ENCODE assay signal across 13 cellular contexts in genomic region chr6:35425284-35425683, GRCh38. TPM values are rescaled to one million over a fixed set of nuclear protein-coding genes. Genes with fewer than 3 reads are reported as not detected.
DNase-seq lines count a peak whose midpoint lies in the region; ATAC-seq, FAIRE-seq and TF ChIP-seq lines count a peak whose summit lies in the region.
"Had no signal": no experiment of that assay in that cellular context is flagged by ENCODE, and none has a peak within 500 bp of the region (broad histone marks: within the 10 kb centered on the region; RNA-seq: fewer than 3 reads in every experiment).

No MANE protein-coding gene starts in this region.

- H3K4me1 ChIP-seq in IMR-90 (ENCODE audit: control insufficient read depth, insufficient read depth, low read length) (peaks cover 40% of the 10 kb centered on the region), astrocyte (ENCODE audit: insufficient read depth, low read length) (peaks cover 47% of the 10 kb centered on the region), keratinocyte (ENCODE audit: control insufficient read depth, extremely low read depth, insufficient read depth, low read length) (peaks cover 20% of the 10 kb centered on the region), Caco-2 (no peaks in the 10 kb centered on the region; the same call in 1 of the 2 replicates)

- no CpG with 5 or more reads among the region's 3 CpGs for WGBS in IMR-90 (ENCODE audit: extremely low coverage in 2 of 2, insufficient read length in 1 of 2), 2 experiments

- peaks cover 16% of the 10 kb centered on the region for H3K36me3 Mint-ChIP-seq in astrocyte (ENCODE audit: low read depth, unreplicated experiment)
- H3K36me3 Mint-ChIP-seq in Caco-2 (ENCODE audit: insufficient read depth, unreplicated experiment): peaks cover 4% of the 10 kb centered on the region

- BruUV-seq in IMR-90 (replicated peaks; lab: Mats Ljungman, UMichigan) (no TSS peak), Caco-2 (replicated peaks; lab: Mats Ljungman, UMichigan) (no TSS peak)

- intact Hi-C loops in IMR-90 (cut with micrococcal nuclease) (no loop called here), Caco-2 (cut with micrococcal nuclease; ENCODE audit: unreplicated experiment) (no loop called here)

- peak; percentile 81 for DNase-seq in AG09309 (ENCODE audit: low read depth)
- DNase-seq in IMR-90: peak; percentile 96
- peak; percentile 97 for DNase-seq in astrocyte (ENCODE audit: low read depth)
- DNase-seq in keratinocyte (ENCODE audit: low read depth, low spot score): no peak
- no peak for DNase-seq in SHP77 (lab: John Stamatoyannopoulos, UW)
- no peak for DNase-seq in Caco-2
- DNase-seq in stimulated activated CD4-positive, alpha-beta T cell treated with anti-CD3 and anti-CD28 coated beads, Interleukin-4, amount 100 ng/mL, for 4 hours: no peak
- no peak for DNase-seq in GM12892 (ENCODE audit: insufficient read length)
- DNase-seq: naive thymus-derived CD8-positive, alpha-beta T cell; NCI-H524; stimulated activated CD4-positive, alpha-beta T cell treated with anti-CD3 and anti-CD28 coated beads, Interleukin-2, amount 100 ng/mL, for 24 hours; T-helper 17 cell had no signal

- H3K27ac ChIP-seq in IMR-90 (ENCODE audit: insufficient read depth, low read length) (peak overlapping the region; percentile 98), astrocyte (ENCODE audit: low read depth, low read length) (peak overlapping the region; percentile 83), keratinocyte (ENCODE audit: control insufficient read depth, insufficient read depth, low read length) (peak overlapping the region; percentile 18)

- TF ChIP-seq CTCF in AG09309 (IDR thresholded peaks at IDR 0.05; ENCODE audit: control insufficient read depth, insufficient read depth, low read depth, low read length, missing control alignments): no peak
- no peak for TF ChIP-seq CTCF in IMR-90 (conservative IDR thresholded peaks at IDR 0.05; ENCODE audit: low read depth, low read length)
- no peak for TF ChIP-seq CTCF in astrocyte (IDR thresholded peaks at IDR 0.05; ENCODE audit: insufficient read depth, low read depth, low read length)
- TF ChIP-seq CTCF in keratinocyte (optimal IDR thresholded peaks at IDR 0.05 in 1 of 3, IDR thresholded peaks at IDR 0.05 in 1 of 3, conservative IDR thresholded peaks at IDR 0.05 in 1 of 3; ENCODE audit: extremely low read depth in 1 of 3, insufficient read depth in 2 of 3, low read length in 3 of 3): no peak
- TF ChIP-seq CTCF in Caco-2 (IDR thresholded peaks at IDR 0.05; ENCODE audit: insufficient read depth in 1 of 2, low read depth in 1 of 2, low read length in 1 of 2, severe bottlenecking in 1 of 2, unreplicated experiment in 1 of 2): no peak

- H3K4me2 ChIP-seq in IMR-90 (ENCODE audit: low read depth, low read length) (0 out of 2 replicates have a peak overlapping the region, but pooled peaks have one; percentile 9), astrocyte (ENCODE audit: low read length) (peak overlapping the region; percentile 45), keratinocyte (ENCODE audit: control insufficient read depth, extremely low read depth, insufficient read depth, low read depth, low read length) (peak overlapping the region; percentile 31)

- H3K4me3 ChIP-seq in AG09309 (ENCODE audit: control insufficient read depth, low read depth, low read length): no peak overlapping the region
- H3K4me3 ChIP-seq in IMR-90 (ENCODE audit: insufficient read depth, low read depth, low read length): no peak overlapping the region
- H3K4me3 ChIP-seq in astrocyte (ENCODE audit: insufficient read depth, low read depth, low read length): no peak overlapping the region
- no peak overlapping the region for H3K4me3 ChIP-seq in keratinocyte (ENCODE audit: control insufficient read depth in 2 of 3, extremely low read depth in 1 of 3, insufficient read depth in 2 of 3, low read depth in 1 of 3, low read length in 3 of 3)
- H3K4me3 ChIP-seq in Caco-2 (ENCODE audit: low read depth, low read length): no peak overlapping the region

- H2BK120ac ChIP-seq in IMR-90 (ENCODE audit: low read depth, low read length): peak overlapping the region; percentile 100

- peak overlapping the region; percentile 30; the same call in 1 of the 2 replicates for H3K56ac ChIP-seq in IMR-90 (ENCODE audit: extremely low read depth, insufficient read depth, low read length)

- dilution Hi-C loops in IMR-90 (cut with HindIII; ENCODE audit: low sequenced_read_pairs, unreplicated experiment): no loop called here
- dilution Hi-C loops in keratinocyte (cut with MboI; ENCODE audit: extremely low pct_ligation_motif_present, low sequenced_read_pairs): no loop called here

- FAIRE-seq in astrocyte (lab: Jason Lieb, UNC): peak; percentile 69
- FAIRE-seq in keratinocyte (lab: Jason Lieb, UNC): peak; percentile 70
- FAIRE-seq in GM12892 (lab: Jason Lieb, UNC): no peak

- peak overlapping the region; percentile 99 for H2BK20ac ChIP-seq in IMR-90 (ENCODE audit: low read depth, low read length)

- no peaks in the 10 kb centered on the region for H3K27me3 Mint-ChIP-seq in astrocyte (ENCODE audit: low read depth, unreplicated experiment)
- no peaks in the 10 kb centered on the region for H3K27me3 Mint-ChIP-seq in Caco-2 (ENCODE audit: insufficient read depth, unreplicated experiment)
- H3K27me3 Mint-ChIP-seq: naive thymus-derived CD8-positive, alpha-beta T cell; T-helper 17 cell had no signal

- peak overlapping the region; percentile 98 for H3K14ac ChIP-seq in IMR-90 (replicated peaks; ENCODE audit: low read depth, low read length)

- H2AFZ ChIP-seq in IMR-90 (replicated peaks; ENCODE audit: low read length, poor library complexity): no peak overlapping the region
- H2AFZ ChIP-seq in astrocyte (ENCODE audit: low read depth, low read length): no peak overlapping the region
- no peak overlapping the region for H2AFZ ChIP-seq in keratinocyte (ENCODE audit: control insufficient read depth, low read length)

- TF ChIP-seq POLR2A in IMR-90 (IDR thresholded peaks at IDR 0.05; ENCODE audit: low read depth, low read length) (no peak), GM12892 (IDR thresholded peaks at IDR 0.05; ENCODE audit: low read depth, low read length) (no peak)

- H3K23ac ChIP-seq in IMR-90 (ENCODE audit: low read depth, low read length): peak overlapping the region; percentile 68

- H3K9me1 ChIP-seq in IMR-90 (ENCODE audit: insufficient read depth, low read length) (peaks cover 32% of the 10 kb centered on the region), keratinocyte (ENCODE audit: control insufficient read depth, extremely low read depth, insufficient read depth, low read length) (peaks cover 2% of the 10 kb centered on the region)

- H3K9me3 ChIP-seq in IMR-90 (ENCODE audit: control insufficient read depth, insufficient read depth, low read length) (peaks cover 6% of the 10 kb centered on the region), astrocyte (ENCODE audit: insufficient read depth, low read depth, low read length) (peaks cover 9% of the 10 kb centered on the region), keratinocyte (ENCODE audit: control insufficient read depth, low read depth, low read length) (peaks cover 15% of the 10 kb centered on the region), Caco-2 (no peaks in the 10 kb centered on the region)

- H3K18ac ChIP-seq in IMR-90 (ENCODE audit: low read depth, low read length): peak overlapping the region; percentile 92

- POLR2A ChIA-PET in IMR-90 (lab: Charles Lee; ENCODE audit: unreplicated experiment): no interaction called here
- POLR2A ChIA-PET in Caco-2 (lab: Charles Lee): no interaction called here

- peak overlapping the region; percentile 86 for H2AK9ac ChIP-seq in IMR-90 (replicated peaks; ENCODE audit: low read depth, low read length, poor library complexity)

- H3K79me1 ChIP-seq in IMR-90 (ENCODE audit: low read depth in 1 of 2, low read length in 2 of 2): peaks cover 30 to 55% of the 10 kb centered on the region in 2 experiments

- peaks cover 38% of the 10 kb centered on the region for H3K36me3 ChIP-seq in IMR-90 (ENCODE audit: control insufficient read depth, insufficient read depth, low read length)
- H3K36me3 ChIP-seq in astrocyte (ENCODE audit: insufficient read depth, low read length): peaks cover 9% of the 10 kb centered on the region
- H3K36me3 ChIP-seq in keratinocyte (ENCODE audit: control insufficient read depth in 2 of 2, extremely low read depth in 1 of 2, insufficient read depth in 2 of 2, low read length in 2 of 2): peaks cover 32 to 37% of the 10 kb centered on the region in 2 experiments
- no peaks in the 10 kb centered on the region for H3K36me3 ChIP-seq in Caco-2 (ENCODE audit: control insufficient read depth, insufficient read depth, low read length)

- no peaks in the 10 kb centered on the region for H4K20me1 ChIP-seq in IMR-90 (ENCODE audit: insufficient read depth, low read length)
- H4K20me1 ChIP-seq in astrocyte (ENCODE audit: insufficient read depth, low read length): no peaks in the 10 kb centered on the region
- H4K20me1 ChIP-seq in keratinocyte (ENCODE audit: control insufficient read depth, extremely low read depth, insufficient read depth, low read length): no peaks in the 10 kb centered on the region

- H3K9ac ChIP-seq in IMR-90 (ENCODE audit: low read depth, low read length) (peak overlapping the region; percentile 11; the same call in 1 of the 2 replicates), astrocyte (ENCODE audit: low read length) (peak overlapping the region; percentile 62), keratinocyte (ENCODE audit: control insufficient read depth, extremely low read depth, insufficient read depth, low read length) (peak overlapping the region; percentile 25)

- peak overlapping the region; percentile 92; a peak in 3 of 4 replicates for H4K8ac ChIP-seq in IMR-90 (ENCODE audit: low read depth in 2 of 2, low read length in 2 of 2)

- ATAC-seq in IMR-90 (ENCODE audit: low read depth): peak; percentile 71
- ATAC-seq: naive thymus-derived CD8-positive, alpha-beta T cell; T-helper 17 cell had no signal

- peak overlapping the region; percentile 100 for H4K91ac ChIP-seq in IMR-90 (ENCODE audit: insufficient read depth, low read depth, low read length)

- H3K4me3 Mint-ChIP-seq in astrocyte (ENCODE audit: unreplicated experiment) (no peak overlapping the region), Caco-2 (ENCODE audit: unreplicated experiment) (no peak overlapping the region)
- H3K4me3 Mint-ChIP-seq: T-helper 17 cell had no signal

- H3K79me2 ChIP-seq in astrocyte (ENCODE audit: insufficient read depth, low read length): peaks cover 6% of the 10 kb centered on the region
- H3K79me2 ChIP-seq in keratinocyte (ENCODE audit: control insufficient read depth, insufficient read depth, low read length): no peaks in the 10 kb centered on the region

- H3K4ac ChIP-seq in IMR-90 (ENCODE audit: low read depth, low read length): peak overlapping the region; percentile 100

- no peaks in the 10 kb centered on the region for H3K27me3 ChIP-seq in IMR-90 (ENCODE audit: control insufficient read depth, insufficient read depth, low read length)
- H3K27me3 ChIP-seq in astrocyte (ENCODE audit: insufficient read depth, low read length): no peaks in the 10 kb centered on the region
- H3K27me3 ChIP-seq in keratinocyte (ENCODE audit: control insufficient read depth, extremely low read depth, insufficient read depth, low read length): no peaks in the 10 kb centered on the region
- no peaks in the 10 kb centered on the region for H3K27me3 ChIP-seq in Caco-2 (replicated peaks; ENCODE audit: control insufficient read depth, insufficient read depth, low read length)

- peak overlapping the region; percentile 100 for H2AK5ac ChIP-seq in IMR-90 (ENCODE audit: low read depth, low read length)

- in situ Hi-C loops in IMR-90 (cut with MboI; ENCODE audit: low sequenced_read_pairs): no loop called here

- H3K9me3 Mint-ChIP-seq in astrocyte (ENCODE audit: unreplicated experiment): peaks cover 15% of the 10 kb centered on the region
- peaks cover 10% of the 10 kb centered on the region for H3K9me3 Mint-ChIP-seq in Caco-2 (ENCODE audit: unreplicated experiment)

- CTCF ChIA-PET in IMR-90 (lab: Yijun Ruan, JAX): interaction anchor here (1.0 kb wide), 1 partner anchor 10 kb away, joined by 4 read pairs; no protein-coding TSS in a partner anchor
- CTCF ChIA-PET in Caco-2 (lab: Charles Lee): no interaction called here

- peak overlapping the region; percentile 57; the same call in 2 of the 3 replicates for H2BK15ac ChIP-seq in IMR-90 (ENCODE audit: low read depth, low read length)

- peak overlapping the region; percentile 100 for H2BK5ac ChIP-seq in IMR-90 (ENCODE audit: low read depth, low read length, poor library complexity, severe bottlenecking)

- H3K4me1 Mint-ChIP-seq in astrocyte (ENCODE audit: low read depth, unreplicated experiment) (peaks cover 11% of the 10 kb centered on the region), Caco-2 (ENCODE audit: low read depth, unreplicated experiment) (no peaks in the 10 kb centered on the region)
- H3K4me1 Mint-ChIP-seq: CD8-positive, alpha-beta memory T cell had no signal

- TF ChIP-seq RAD21 in IMR-90 (IDR thresholded peaks at IDR 0.05; ENCODE audit: low read length): no peak

- H3K27ac Mint-ChIP-seq in astrocyte (ENCODE audit: unreplicated experiment): peak overlapping the region; percentile 66
- no peak overlapping the region for H3K27ac Mint-ChIP-seq in Caco-2 (ENCODE audit: unreplicated experiment)
- H3K27ac Mint-ChIP-seq: T-helper 17 cell had no signal

- peak overlapping the region; percentile 94 for H4K5ac ChIP-seq in IMR-90 (ENCODE audit: low read depth, low read length)

RNA-seq across cellular contexts. Expression of gene FANCE, which starts 26.9 kb away (rescaled TPM):
- total RNA-seq in IMR-90 (2012; rRNA removed) (7.5 and 9.1 TPM in 2 replicates), astrocyte (2.9 and 3.1 TPM in 2 replicates), Caco-2 (2022) (10.5 and 12.4 TPM in 2 replicates)
- polyA plus RNA-seq in IMR-90 (2012; rRNA removed) (6.8 and 7.1 TPM in 2 replicates), keratinocyte (4.2 to 6.4 TPM (median 5.8 TPM) in 3 replicates)
- 4.5 and 6.8 TPM in 2 replicates for polyA plus RNA-seq in IMR-90 (2012; cell fraction: cytosol; rRNA removed)
- 5.0 and 6.6 TPM in 2 replicates for polyA plus RNA-seq in IMR-90 (2012; cell fraction: nucleus; rRNA removed; ENCODE audit: low replicate concordance)
- polyA plus RNA-seq in keratinocyte (2011; ENCODE audit: low read depth): 3.4 TPM
- 2.8 and 2.9 TPM in 2 replicates for polyA plus RNA-seq in keratinocyte (2011; cell fraction: cytosol; rRNA removed)
- polyA plus RNA-seq in keratinocyte (2011; cell fraction: nucleus; rRNA removed): 3.0 and 3.4 TPM in 2 replicates
- 3.6 and 12.0 TPM in 2 replicates for polyA plus RNA-seq in keratinocyte (2012; ENCODE audit: low replicate concordance)
- 3.6 to 6.3 TPM (median 4.8 TPM) in 3 replicates for polyA minus RNA-seq in keratinocyte
- polyA minus RNA-seq in keratinocyte (2011; cell fraction: cytosol; rRNA and poly(A)+ RNA removed): 3.3 TPM
- 1.3 and 2.1 TPM in 2 replicates for polyA minus RNA-seq in keratinocyte (2011; cell fraction: nucleus; rRNA and poly(A)+ RNA removed)
- 6.1 TPM for polyA plus RNA-seq in GM12892 (2012; ENCODE audit: missing spikeins)

RNA-seq across cellular contexts. Expression of gene RPL10A, which starts 42.9 kb away (rescaled TPM):
- 1,746 and 2,310 TPM in 2 replicates for total RNA-seq in IMR-90 (2012; rRNA removed)
- 3,153 and 3,261 TPM in 2 replicates for polyA plus RNA-seq in IMR-90 (2012; rRNA removed)
- polyA plus RNA-seq in IMR-90 (2012; cell fraction: cytosol; rRNA removed): 1,705 and 1,838 TPM in 2 replicates
- 1,133 and 1,323 TPM in 2 replicates for polyA plus RNA-seq in IMR-90 (2012; cell fraction: nucleus; rRNA removed; ENCODE audit: low replicate concordance)
- 818 and 887 TPM in 2 replicates for total RNA-seq in astrocyte
- polyA plus RNA-seq in keratinocyte: 2,190 to 2,462 TPM (median 2,432 TPM) in 3 replicates
- 4,340 TPM for polyA plus RNA-seq in keratinocyte (2011; ENCODE audit: low read depth)
- polyA plus RNA-seq in keratinocyte (2011; cell fraction: cytosol; rRNA removed): 2,714 and 3,001 TPM in 2 replicates
- polyA plus RNA-seq in keratinocyte (2011; cell fraction: nucleus; rRNA removed): 862 and 883 TPM in 2 replicates
- 1,886 and 2,313 TPM in 2 replicates for polyA plus RNA-seq in keratinocyte (2012; ENCODE audit: low replicate concordance)
- 1,034 to 1,300 TPM (median 1,230 TPM) in 3 replicates for polyA minus RNA-seq in keratinocyte
- polyA minus RNA-seq in keratinocyte (2011; cell fraction: cytosol; rRNA and poly(A)+ RNA removed): 1,043 TPM
- polyA minus RNA-seq in keratinocyte (2011; cell fraction: nucleus; rRNA and poly(A)+ RNA removed): 233 and 247 TPM in 2 replicates
- 1,082 and 1,106 TPM in 2 replicates for total RNA-seq in Caco-2 (2022)
- polyA plus RNA-seq in GM12892 (2012; ENCODE audit: missing spikeins): 3,366 TPM

Comparison
In these comparisons a context has a peak if more than half of its experiments do, and no peak if none do; other contexts are left out.
1. DNase-seq: peak in AG09309 (single experiment), IMR-90 (single experiment) and astrocyte (single experiment); none in keratinocyte (single experiment), SHP77 (0 of 2), Caco-2 (0 of 2), stimulated activated CD4-positive, alpha-beta T cell treated with anti-CD3 and anti-CD28 coated beads, Interleukin-4, amount 100 ng/mL, for 4 hours (0 of 2) and GM12892 (single experiment).
2. H3K27ac ChIP-seq: peak in every context shown above with its lines; median percentile 98 in IMR-90; 83 in astrocyte; 18 in keratinocyte.
3. H3K9ac ChIP-seq: peak in every context shown above with its lines; median percentile 62 in astrocyte; 25 in keratinocyte; 11 in IMR-90.
4. Peak in every context shown above with its lines, with median percentiles within 50 percentile points of each other: H3K4me2 ChIP-seq.